1 cellular context compared by ENCODE assay signal in the genomic region with DNA sequence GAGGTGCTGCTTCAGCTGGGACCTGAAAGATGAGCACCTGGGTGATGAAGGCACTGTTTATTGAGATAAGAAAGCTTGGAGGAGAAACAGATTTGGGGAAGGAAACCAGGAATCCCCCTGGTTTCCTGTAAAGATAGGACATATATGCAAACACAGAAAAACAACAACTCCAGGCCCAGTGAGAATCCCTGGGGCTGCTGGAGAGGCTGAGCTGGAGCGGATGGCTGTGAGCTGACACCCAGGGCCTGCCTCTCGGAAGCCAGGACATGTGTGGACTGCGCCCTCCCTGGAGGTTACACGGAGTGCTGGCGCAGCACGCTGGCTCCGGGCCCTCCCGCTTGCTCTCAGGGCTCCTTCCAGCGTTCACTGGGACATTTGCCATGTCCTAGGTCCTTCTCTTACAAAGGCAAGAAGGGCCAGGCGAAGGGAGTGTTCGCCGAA.
A peak's percentile ranks its signal among the peaks of the same experiment; 100 is the strongest.
TF ChIP-seq lines count a peak whose summit lies in the region.

No MANE protein-coding gene starts in this region.

TF ChIP-seq in K562, 482 proteins besides CTCF, POLR2A, EP300 and RAD21 (continued from another document):
- TF ChIP-seq TEAD4 (IDR thresholded peaks at IDR 0.05; ENCODE audit: low read length) (peak; percentile 69), TEAD4 (CRISPR knock-in tag; IDR thresholded peaks at IDR 0.05; ENCODE audit: borderline replicate concordance) (no peak), POLR2H (tag; IDR thresholded peaks at IDR 0.05; ENCODE audit: low read depth) (no peak), ZNF133 (CRISPR knock-in tag; IDR thresholded peaks at IDR 0.05) (no peak), PRMT5 (CRISPR knock-in tag; IDR thresholded peaks at IDR 0.05) (no peak), SMARCE1 (IDR thresholded peaks at IDR 0.05) (no peak), HNRNPK (IDR thresholded peaks at IDR 0.05; ENCODE audit: low read depth, low read length, poor library complexity, severe bottlenecking) (no peak), CBFA2T2 (conservative IDR thresholded peaks at IDR 0.05) (peak; percentile 74), GTF3C2 (IDR thresholded peaks at IDR 0.05; ENCODE audit: borderline replicate concordance, extremely low read depth, insufficient read length) (no peak), ZBTB5 (IDR thresholded peaks at IDR 0.05) (no peak), GTF2F1 (IDR thresholded peaks at IDR 0.05; ENCODE audit: low read depth, low read length) (no peak), NRF1 (conservative IDR thresholded peaks at IDR 0.05 in 1 of 2, IDR thresholded peaks at IDR 0.05 in 1 of 2) (peak; percentile 38 to 45; a peak in 2 of 4 replicates), STAT6 (CRISPR knock-in tag; IDR thresholded peaks at IDR 0.05) (no peak), RUNX1 (IDR thresholded peaks at IDR 0.05; ENCODE audit: low read depth) (no peak), NFIC (IDR thresholded peaks at IDR 0.05) (0 out of 2 replicates have a peak, but pooled peaks have one; percentile 29), HCFC1 (IDR thresholded peaks at IDR 0.05; ENCODE audit: low read depth, low read length) (no peak), OTX1 (CRISPR knock-in tag; IDR thresholded peaks at IDR 0.05) (no peak), ZNF212 (CRISPR knock-in tag; IDR thresholded peaks at IDR 0.05) (no peak), BHLHE40 (IDR thresholded peaks at IDR 0.05; ENCODE audit: low read length) (0 out of 2 replicates have a peak, but pooled peaks have one; percentile 10), ZNF263 (CRISPR knock-in tag; IDR thresholded peaks at IDR 0.05; ENCODE audit: borderline replicate concordance) (no peak), FOSL1 (tag; conservative IDR thresholded peaks at IDR 0.05) (no peak), RCOR1 (IDR thresholded peaks at IDR 0.05; ENCODE audit: borderline replicate concordance in 1 of 2, low read depth in 2 of 2, low read length in 2 of 2) (0 out of 4 replicates have a peak, but pooled peaks of 1 of the 2 experiments have one; percentile 53), SMARCA4 (IDR thresholded peaks at IDR 0.05) (peak; percentile 21; the same call in 1 of the 2 replicates)
- TF ChIP-seq, protein P1, sequence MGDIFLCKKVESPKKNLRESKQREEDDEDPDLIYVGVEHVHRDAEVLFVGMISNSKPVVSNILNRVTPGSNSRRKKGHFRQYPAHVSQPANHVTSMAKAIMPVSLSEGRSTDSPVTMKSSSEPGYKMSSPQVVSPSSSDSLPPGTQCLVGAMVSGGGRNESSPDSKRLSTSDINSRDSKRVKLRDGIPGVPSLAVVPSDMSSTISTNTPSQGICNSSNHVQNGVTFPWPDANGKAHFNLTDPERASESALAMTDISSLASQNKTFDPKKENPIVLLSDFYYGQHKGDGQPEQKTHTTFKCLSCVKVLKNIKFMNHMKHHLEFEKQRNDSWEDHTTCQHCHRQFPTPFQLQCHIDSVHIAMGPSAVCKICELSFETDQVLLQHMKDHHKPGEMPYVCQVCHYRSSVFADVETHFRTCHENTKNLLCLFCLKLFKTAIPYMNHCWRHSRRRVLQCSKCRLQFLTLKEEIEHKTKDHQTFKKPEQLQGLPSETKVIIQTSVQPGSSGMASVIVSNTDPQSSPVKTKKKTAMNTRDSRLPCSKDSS (IDR thresholded peaks at IDR 0.05; ENCODE audit: low read depth, partially characterized antibody), result no peak
- TF ChIP-seq, protein P2, sequence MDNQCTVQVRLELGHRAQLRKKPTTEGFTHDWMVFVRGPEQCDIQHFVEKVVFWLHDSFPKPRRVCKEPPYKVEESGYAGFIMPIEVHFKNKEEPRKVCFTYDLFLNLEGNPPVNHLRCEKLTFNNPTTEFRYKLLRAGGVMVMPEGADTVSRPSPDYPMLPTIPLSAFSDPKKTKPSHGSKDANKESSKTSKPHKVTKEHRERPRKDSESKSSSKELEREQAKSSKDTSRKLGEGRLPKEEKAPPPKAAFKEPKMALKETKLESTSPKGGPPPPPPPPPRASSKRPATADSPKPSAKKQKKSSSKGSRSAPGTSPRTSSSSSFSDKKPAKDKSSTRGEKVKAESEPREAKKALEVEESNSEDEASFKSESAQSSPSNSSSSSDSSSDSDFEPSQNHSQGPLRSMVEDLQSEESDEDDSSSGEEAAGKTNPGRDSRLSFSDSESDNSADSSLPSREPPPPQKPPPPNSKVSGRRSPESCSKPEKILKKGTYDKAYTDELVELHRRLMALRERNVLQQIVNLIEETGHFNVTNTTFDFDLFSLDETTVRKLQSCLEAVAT (IDR thresholded peaks at IDR 0.05), result no peak
- TF ChIP-seq, protein P3, sequence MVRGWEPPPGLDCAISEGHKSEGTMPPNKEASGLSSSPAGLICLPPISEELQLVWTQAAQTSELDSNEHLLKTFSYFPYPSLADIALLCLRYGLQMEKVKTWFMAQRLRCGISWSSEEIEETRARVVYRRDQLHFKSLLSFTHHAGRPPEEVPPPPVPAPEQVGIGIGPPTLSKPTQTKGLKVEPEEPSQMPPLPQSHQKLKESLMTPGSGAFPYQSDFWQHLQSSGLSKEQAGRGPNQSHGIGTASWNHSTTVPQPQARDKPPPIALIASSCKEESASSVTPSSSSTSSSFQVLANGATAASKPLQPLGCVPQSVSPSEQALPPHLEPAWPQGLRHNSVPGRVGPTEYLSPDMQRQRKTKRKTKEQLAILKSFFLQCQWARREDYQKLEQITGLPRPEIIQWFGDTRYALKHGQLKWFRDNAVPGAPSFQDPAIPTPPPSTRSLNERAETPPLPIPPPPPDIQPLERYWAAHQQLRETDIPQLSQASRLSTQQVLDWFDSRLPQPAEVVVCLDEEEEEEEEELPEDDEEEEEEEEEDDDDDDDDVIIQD (CRISPR knock-in tag; IDR thresholded peaks at IDR 0.05), result no peak
